In genomic region chr4:99301376-99302164, GRCh38 we compare ENCODE assay signal across 18 cellular contexts. TPM values are rescaled to one million over a fixed set of nuclear protein-coding genes. Genes with fewer than 3 reads are reported as not detected.
A peak's percentile ranks its signal among the peaks of the same experiment; 100 is the strongest.
DNase-seq lines count a peak whose midpoint lies in the region; ATAC-seq and TF ChIP-seq lines count a peak whose summit lies in the region.
"Had no signal": no experiment of that assay in that cellular context is flagged by ENCODE, and none has a peak within 500 bp of the region (broad histone marks: within the 10 kb centered on the region; RNA-seq: fewer than 3 reads in every experiment).

No MANE protein-coding gene starts in this region.

- no peak for TF ChIP-seq CTCF in right atrium auricular region (IDR thresholded peaks at IDR 0.05)
- no peak for TF ChIP-seq CTCF in foreskin fibroblast (IDR thresholded peaks at IDR 0.05; ENCODE audit: low read depth, low read length)
- no peak for TF ChIP-seq CTCF in sigmoid colon (IDR thresholded peaks at IDR 0.05)

- H3K27ac ChIP-seq in right atrium auricular region (peak overlapping the region; percentile 45 to 63), sigmoid colon (peak overlapping the region; percentile 64 to 79 (median 70)), substantia nigra (ENCODE audit: low read depth, low read length, poor library complexity, severe bottlenecking) (no peak overlapping the region)
- H3K27ac ChIP-seq: A549, PC-9 had no signal

- no peaks in the 10 kb centered on the region for H3K27me3 ChIP-seq in right atrium auricular region
- no peaks in the 10 kb centered on the region for H3K27me3 ChIP-seq in sigmoid colon

- ATAC-seq in left ventricle myocardium superior: no peak
- ATAC-seq in GM21786 (IDR thresholded peaks at IDR 0.05; ENCODE audit: unreplicated experiment): no peak
- ATAC-seq in HG03378 (IDR thresholded peaks at IDR 0.05; ENCODE audit: unreplicated experiment): no peak
- ATAC-seq: A549, WTC11 had no signal

- intact Hi-C loops in left ventricle myocardium superior (cut with micrococcal nuclease) (no loop called here), sigmoid colon (cut with DNase I) (loop anchor here (1.0 kb wide), 1 partner anchor 23 kb away; no protein-coding TSS in a partner anchor)

- DNase-seq in right atrium auricular region (ENCODE audit: low spot score): no peak
- DNase-seq in left ventricle myocardium superior: no peak
- DNase-seq in foreskin fibroblast: peak; percentile 14 to 38
- DNase-seq in sigmoid colon: no peak
- no peak for DNase-seq in KBM-7
- no peak for DNase-seq in substantia nigra (lab: John Stamatoyannopoulos, UW)
- DNase-seq: activated naive CD4-positive, alpha-beta T cell treated with anti-CD3 and anti-CD28 coated beads, Interleukin-2, amount 10 ng/mL, durations not matched to agents 7 days and 5 days; H9; immature natural killer cell; NCI-H146; stimulated activated CD4-positive, alpha-beta T cell treated with anti-CD3 and anti-CD28 coated beads, Interleukin-4, amount 100 ng/mL, for 1 hour had no signal

- no peak for TF ChIP-seq POLR2A in sigmoid colon (IDR thresholded peaks at IDR 0.05)

- no peak overlapping the region for H3K4me3 ChIP-seq in right atrium auricular region
- H3K4me3 ChIP-seq in foreskin fibroblast (ENCODE audit: low read depth in 1 of 2, low read length in 2 of 2): no peak overlapping the region
- no peak overlapping the region for H3K4me3 ChIP-seq in sigmoid colon
- H3K4me3 ChIP-seq: A549, PC-9 had no signal

- no peak for TF ChIP-seq EP300 in sigmoid colon (IDR thresholded peaks at IDR 0.05)

- 84 to 87% methylated on average over 7 of the region's 7 CpGs for WGBS in sigmoid colon, 2 donors

- no peaks in the 10 kb centered on the region for H3K36me3 ChIP-seq in right atrium auricular region
- H3K36me3 ChIP-seq in sigmoid colon: no peaks in the 10 kb centered on the region

- H3K4me1 ChIP-seq in right atrium auricular region: peaks cover 0 to 6% of the 10 kb centered on the region in 2 donors
- peaks cover 0 to 22% (median 17%) of the 10 kb centered on the region in 4 donors for H3K4me1 ChIP-seq in sigmoid colon
- H3K4me1 ChIP-seq: A549 had no signal

- in situ Hi-C loops in KBM-7 (cut with MboI; ENCODE audit: low pct_unique_long_range_greater_than_20kb, low sequenced_read_pairs): no loop called here

- H3K9me3 ChIP-seq in right atrium auricular region (no peaks in the 10 kb centered on the region), sigmoid colon (no peaks in the 10 kb centered on the region)
- H3K9me3 ChIP-seq: A549 had no signal

RNA-seq across cellular contexts. Expression of gene ADH1A, which starts 10.8 kb away (rescaled TPM):
- total RNA-seq in right atrium auricular region (not detected), left ventricle myocardium superior (0.57 TPM), sigmoid colon (not detected)
- polyA plus RNA-seq in sigmoid colon: not detected
- total RNA-seq: epithelial cell of proximal tubule, H9, mononuclear cell, PC-9, WTC11 had no signal
- polyA plus RNA-seq: A549, immature natural killer cell had no signal

RNA-seq across cellular contexts. Expression of gene ADH1B, which starts 19.6 kb away (rescaled TPM):
- 100 to 1,000 TPM; 111 to 477 TPM for total RNA-seq in right atrium auricular region
- total RNA-seq in left ventricle myocardium superior: 110 TPM
- 100 to 1,000 TPM; 270 to 906 (median 466) TPM for total RNA-seq in sigmoid colon
- polyA plus RNA-seq in sigmoid colon: 100 to 1,000 TPM in 2 of 3 donors, 10 to 100 TPM in 1; 35.4 to 548 (median 171) TPM
- total RNA-seq: epithelial cell of proximal tubule, H9, mononuclear cell, PC-9 had no signal
- polyA plus RNA-seq: A549, immature natural killer cell had no signal

RNA-seq across cellular contexts. Expression of gene ADH1C, which starts 51.0 kb away (rescaled TPM):
- total RNA-seq in right atrium auricular region (10 to 100 TPM in 1 of 2 donors, 1 to 10 TPM in 1; 4.9 to 12.0 TPM), left ventricle myocardium superior (7.6 TPM), sigmoid colon (10 to 100 TPM in 3 of 4 donors, 1 to 10 TPM in 1; 2.6 to 25.3 (median 15.9) TPM)
- polyA plus RNA-seq in sigmoid colon: 100 to 1,000 TPM in 2 of 3 donors, 10 to 100 TPM in 1; 94.4 to 311 (median 283) TPM
- total RNA-seq: epithelial cell of proximal tubule, H9, mononuclear cell had no signal
- polyA plus RNA-seq: A549, immature natural killer cell had no signal

Comparison
In these comparisons a context has a peak if more than half of its experiments do, and no peak if none do; other contexts are left out.
1. DNase-seq: peak in foreskin fibroblast (2 of 2); none in right atrium auricular region (single experiment), left ventricle myocardium superior (single experiment), sigmoid colon (single experiment), KBM-7 (single experiment) and substantia nigra (0 of 49).